ENCODE assay signal across 23 cellular contexts in genomic region chr4:15878011-15878410, GRCh38.
DNase-seq lines count a peak whose midpoint lies in the region; ATAC-seq and TF ChIP-seq lines count a peak whose summit lies in the region.
"Had no signal": no experiment of that assay in that cellular context is flagged by ENCODE, and none has a peak within 500 bp of the region (broad histone marks: within the 10 kb centered on the region; RNA-seq: fewer than 3 reads in every experiment).

No MANE protein-coding gene starts in this region.

- no peaks in the 10 kb centered on the region for H4K20me1 ChIP-seq in GM23338 (replicated peaks; ENCODE audit: insufficient read depth)
- H4K20me1 ChIP-seq in OCI-LY7 (ENCODE audit: insufficient read depth, low read length): no peaks in the 10 kb centered on the region

- H3K9me2 ChIP-seq in GM23338 (ENCODE audit: insufficient read depth) (0 out of 2 replicates have a peak, but pooled peaks cover 2% of the 10 kb centered on the region), OCI-LY7 (ENCODE audit: insufficient read depth, low read length) (no peaks in the 10 kb centered on the region)
- H3K9me2 ChIP-seq: SK-N-SH had no signal

- 0 out of 2 replicates have a peak, but pooled peaks cover 4% of the 10 kb centered on the region for H3K9me3 ChIP-seq in OCI-LY7 (ENCODE audit: low read length)
- H3K9me3 ChIP-seq: SK-N-SH had no signal

- no peak overlapping the region for H3K4me3 ChIP-seq in GM23338
- no peak overlapping the region for H3K4me3 ChIP-seq in OCI-LY7 (ENCODE audit: low read depth, low read length, poor library complexity, severe bottlenecking)
- H3K4me3 ChIP-seq: A549, GM23248 had no signal

- BruUV-seq in OCI-LY7 (replicated peaks; lab: Mats Ljungman, UMichigan): no TSS peak

- H3K9me3 Mint-ChIP-seq in activated naive CD8-positive, alpha-beta T cell treated with anti-CD3 and anti-CD28 coated beads, Interleukin-2, amount 50 U/mL, for 24 hours: peaks cover 12% of the 10 kb centered on the region
- H3K9me3 Mint-ChIP-seq in activated naive CD8-positive, alpha-beta T cell treated with anti-CD3 and anti-CD28 coated beads for 36 hours: peaks cover 9% of the 10 kb centered on the region
- H3K9me3 Mint-ChIP-seq in GM23338: peaks cover 31% of the 10 kb centered on the region

- H3K36me3 ChIP-seq in GM23338 (ENCODE audit: insufficient read depth): no peaks in the 10 kb centered on the region
- H3K36me3 ChIP-seq in OCI-LY7 (ENCODE audit: insufficient read depth, low read length): no peaks in the 10 kb centered on the region

- ATAC-seq in activated naive CD8-positive, alpha-beta T cell treated with anti-CD3 and anti-CD28 coated beads, Interleukin-2, amount 50 U/mL, for 24 hours: no peak
- ATAC-seq in GM23338 (no peak), HG02970 (IDR thresholded peaks at IDR 0.05; ENCODE audit: low FRiP score, unreplicated experiment) (no peak)
- ATAC-seq: A549, Panc1 had no signal

- CTCF ChIA-PET in OCI-LY7 (lab: Charles Lee; ENCODE audit: unreplicated experiment): no interaction called here

- TF ChIP-seq CTCF in GM23338 (conservative IDR thresholded peaks at IDR 0.05; ENCODE audit: low read depth in 2 of 2): peak; percentile 8 to 25; a peak in 1 of 4 replicates
- TF ChIP-seq CTCF in OCI-LY7 (conservative IDR thresholded peaks at IDR 0.05; ENCODE audit: low read length): 0 out of 2 replicates have a peak, but pooled peaks have one; percentile 15

- intact Hi-C loops in OCI-LY7 (cut with micrococcal nuclease; ENCODE audit: unreplicated experiment): no loop called here

- H2AFZ ChIP-seq in GM23338 (no peak overlapping the region), OCI-LY7 (ENCODE audit: low read length) (no peak overlapping the region)
- H2AFZ ChIP-seq: GM23248 had no signal

- peak; percentile 5 for DNase-seq in activated naive CD8-positive, alpha-beta T cell treated with anti-CD3 and anti-CD28 coated beads, Interleukin-2, amount 50 U/mL, for 24 hours
- DNase-seq in activated naive CD8-positive, alpha-beta T cell treated with anti-CD3 and anti-CD28 coated beads for 36 hours: no peak
- DNase-seq in GM23338 (ENCODE audit: low spot score): no peak
- no peak for DNase-seq in OCI-LY7 (ENCODE audit: low spot score)
- peak; percentile 23 for DNase-seq in ureter (ENCODE audit: low spot score)
- DNase-seq in amniotic stem cell (lab: John Stamatoyannopoulos, UW): no peak
- DNase-seq in CD1c-positive myeloid dendritic cell (ENCODE audit: extremely low spot score): no peak
- DNase-seq: GM23248; HCEC 1CT; NCI-H1092 treated with DMSO at 0.1 percent for 48 hours; NCI-H1436 treated with DMSO at 0.1 percent for 48 hours; NCI-H1930; NCI-H2227 treated with DMSO at 0.1 percent for 48 hours; NCI-H510A; NCI-H748 treated with DMSO at 0.1 percent for 48 hours; NK-92 treated with Interleukin-12 subunit alpha and Interleukin-12 subunit beta, amount 100 ng/mL, for 24 hours; SIG-M5; SK-N-SH had no signal

- no peak overlapping the region for H3K27ac Mint-ChIP-seq in activated naive CD8-positive, alpha-beta T cell treated with anti-CD3 and anti-CD28 coated beads, Interleukin-2, amount 50 U/mL, for 24 hours
- no peak overlapping the region for H3K27ac Mint-ChIP-seq in activated naive CD8-positive, alpha-beta T cell treated with anti-CD3 and anti-CD28 coated beads for 36 hours
- H3K27ac Mint-ChIP-seq in GM23338: no peak overlapping the region
- H3K27ac Mint-ChIP-seq: B cell, CD14-positive monocyte had no signal

- H3K4me1 ChIP-seq in GM23338 (ENCODE audit: insufficient read depth) (no peaks in the 10 kb centered on the region), OCI-LY7 (ENCODE audit: insufficient read depth, low read length, poor library complexity, severe bottlenecking) (peaks cover 3% of the 10 kb centered on the region)

- POLR2A ChIA-PET in OCI-LY7 (lab: Charles Lee): interaction anchor here (0.7 to 1.3 kb wide), 2 partner anchors 23 to 40 kb away, joined by 3 read pairs; no protein-coding TSS in a partner anchor

- H3K4me3 Mint-ChIP-seq in activated naive CD8-positive, alpha-beta T cell treated with anti-CD3 and anti-CD28 coated beads, Interleukin-2, amount 50 U/mL, for 24 hours: no peak overlapping the region
- H3K4me3 Mint-ChIP-seq in activated naive CD8-positive, alpha-beta T cell treated with anti-CD3 and anti-CD28 coated beads for 36 hours: no peak overlapping the region
- H3K4me3 Mint-ChIP-seq in GM23338: no peak overlapping the region
- H3K4me3 Mint-ChIP-seq: B cell, CD14-positive monocyte had no signal

- H3K27ac ChIP-seq in GM23338 (ENCODE audit: low read depth) (no peak overlapping the region), OCI-LY7 (ENCODE audit: low read depth, low read length, poor library complexity, severe bottlenecking) (no peak overlapping the region)
- H3K27ac ChIP-seq: A549, GM23248 had no signal

- H3K36me3 Mint-ChIP-seq in activated naive CD8-positive, alpha-beta T cell treated with anti-CD3 and anti-CD28 coated beads, Interleukin-2, amount 50 U/mL, for 24 hours (ENCODE audit: low read depth): peaks cover 2% of the 10 kb centered on the region
- peaks cover 4% of the 10 kb centered on the region for H3K36me3 Mint-ChIP-seq in activated naive CD8-positive, alpha-beta T cell treated with anti-CD3 and anti-CD28 coated beads for 36 hours
- peaks cover 11% of the 10 kb centered on the region; the same call in 1 of the 3 replicates for H3K36me3 Mint-ChIP-seq in GM23338 (ENCODE audit: low read depth)

- no peaks in the 10 kb centered on the region for H3F3A ChIP-seq in GM23338 (replicated peaks; ENCODE audit: low read depth)

- H3K79me2 ChIP-seq in GM23338 (replicated peaks; ENCODE audit: insufficient read depth): no peaks in the 10 kb centered on the region
- H3K79me2 ChIP-seq in OCI-LY7 (ENCODE audit: insufficient read depth, low read depth, low read length): no peaks in the 10 kb centered on the region

- H3K4me2 ChIP-seq in GM23338: no peak overlapping the region
- H3K4me2 ChIP-seq in OCI-LY7 (ENCODE audit: low read length): no peak overlapping the region
- H3K4me2 ChIP-seq: A549, SK-N-SH had no signal

- H3K4me1 Mint-ChIP-seq in activated naive CD8-positive, alpha-beta T cell treated with anti-CD3 and anti-CD28 coated beads, Interleukin-2, amount 50 U/mL, for 24 hours: peaks cover 5% of the 10 kb centered on the region
- no peaks in the 10 kb centered on the region for H3K4me1 Mint-ChIP-seq in activated naive CD8-positive, alpha-beta T cell treated with anti-CD3 and anti-CD28 coated beads for 36 hours
- H3K4me1 Mint-ChIP-seq in GM23338: no peaks in the 10 kb centered on the region

- peaks cover 5% of the 10 kb centered on the region for H3K27me3 Mint-ChIP-seq in activated naive CD8-positive, alpha-beta T cell treated with anti-CD3 and anti-CD28 coated beads, Interleukin-2, amount 50 U/mL, for 24 hours
- no peaks in the 10 kb centered on the region for H3K27me3 Mint-ChIP-seq in activated naive CD8-positive, alpha-beta T cell treated with anti-CD3 and anti-CD28 coated beads for 36 hours
- H3K27me3 Mint-ChIP-seq in GM23338 (ENCODE audit: insufficient read depth, low read depth, poor library complexity): peaks cover 3% of the 10 kb centered on the region

- no peaks in the 10 kb centered on the region for H3K27me3 ChIP-seq in GM23338 (ENCODE audit: insufficient read depth)

TF ChIP-seq in GM23338, 12 proteins besides CTCF, POLR2A, EP300 and RAD21 (continues in another document):
- TF ChIP-seq POLR2AphosphoS5 (IDR thresholded peaks at IDR 0.05; ENCODE audit: low read depth) (no peak), ZNF331 (CRISPR knock-in tag; IDR thresholded peaks at IDR 0.05; ENCODE audit: low read depth) (no peak), STAT1 (IDR thresholded peaks at IDR 0.05; ENCODE audit: unreplicated experiment) (no peak), ETS1 (IDR thresholded peaks at IDR 0.05) (no peak), CREB1 (CRISPR knock-in tag; IDR thresholded peaks at IDR 0.05; ENCODE audit: low read depth) (no peak), REST (IDR thresholded peaks at IDR 0.05; ENCODE audit: unreplicated experiment) (no peak), EZH2 (IDR thresholded peaks at IDR 0.05; ENCODE audit: low read depth, unreplicated experiment) (no peak), EZH2phosphoT487 (IDR thresholded peaks at IDR 0.05; ENCODE audit: unreplicated experiment) (no peak), NANOG (IDR thresholded peaks at IDR 0.05; ENCODE audit: borderline replicate concordance) (no peak), ZNF114 (CRISPR knock-in tag; IDR thresholded peaks at IDR 0.05) (no peak)

Comparison
In these comparisons a context has a peak if more than half of its experiments do, and no peak if none do; other contexts are left out.
1. DNase-seq: peak in activated naive CD8-positive, alpha-beta T cell treated with anti-CD3 and anti-CD28 coated beads, Interleukin-2, amount 50 U/mL, for 24 hours (single experiment) and ureter (single experiment); none in activated naive CD8-positive, alpha-beta T cell treated with anti-CD3 and anti-CD28 coated beads for 36 hours (single experiment), GM23338 (single experiment), OCI-LY7 (single experiment), amniotic stem cell (single experiment) and CD1c-positive myeloid dendritic cell (single experiment).